In genomic region chr9:98848450-98849149, GRCh38 we compare ENCODE assay signal across 1 cellular context.
A peak's percentile ranks its signal among the peaks of the same experiment; 100 is the strongest.
TF ChIP-seq lines count a peak whose summit lies in the region.

No MANE protein-coding gene starts in this region.

TF ChIP-seq in HepG2, 621 proteins besides CTCF, POLR2A, EP300 and RAD21 (continued from another document and continues in another):
- TF ChIP-seq AHDC1 (CRISPR knock-in tag; IDR thresholded peaks at IDR 0.05; ENCODE audit: borderline replicate concordance) (peak; percentile 55; the same call in 1 of the 2 replicates), TARDBP (CRISPR knock-in tag; IDR thresholded peaks at IDR 0.05) (peak; percentile 65; the same call in 1 of the 2 replicates), RFXAP (CRISPR knock-in tag; IDR thresholded peaks at IDR 0.05; ENCODE audit: borderline replicate concordance) (0 out of 2 replicates have a peak, but pooled peaks have one; percentile 44), GATAD1 (CRISPR knock-in tag; IDR thresholded peaks at IDR 0.05) (0 out of 2 replicates have a peak, but pooled peaks have one; percentile 49), MEIS2 (CRISPR knock-in tag; IDR thresholded peaks at IDR 0.05) (0 out of 2 replicates have a peak, but pooled peaks have one; percentile 60), ZNF556 (CRISPR knock-in tag; IDR thresholded peaks at IDR 0.05; ENCODE audit: borderline replicate concordance) (no peak), DMAP1 (CRISPR knock-in tag; IDR thresholded peaks at IDR 0.05) (no peak), SALL1 (CRISPR knock-in tag; IDR thresholded peaks at IDR 0.05) (peak; percentile 66; the same call in 1 of the 2 replicates), ZNF790 (CRISPR knock-in tag; IDR thresholded peaks at IDR 0.05; ENCODE audit: borderline replicate concordance) (no peak), FOXP4 (CRISPR knock-in tag; IDR thresholded peaks at IDR 0.05) (peak; percentile 64), NRL (CRISPR knock-in tag; IDR thresholded peaks at IDR 0.05; ENCODE audit: borderline replicate concordance) (no peak), FOXP1 (IDR thresholded peaks at IDR 0.05) (no peak), FOXP1 (CRISPR knock-in tag; IDR thresholded peaks at IDR 0.05) (0 out of 2 replicates have a peak, but pooled peaks have one; percentile 11), ARID3A (IDR thresholded peaks at IDR 0.05; ENCODE audit: low read depth, low read length) (0 out of 2 replicates have a peak, but pooled peaks have one; percentile 63), FOXO1 (CRISPR knock-in tag; IDR thresholded peaks at IDR 0.05) (peak; percentile 19; the same call in 1 of the 2 replicates), ZFP1 (CRISPR knock-in tag; IDR thresholded peaks at IDR 0.05) (peak; percentile 59; the same call in 1 of the 2 replicates), ISL2 (CRISPR knock-in tag; IDR thresholded peaks at IDR 0.05) (0 out of 2 replicates have a peak, but pooled peaks have one; percentile 43), ZNF552 (CRISPR knock-in tag; IDR thresholded peaks at IDR 0.05; ENCODE audit: borderline replicate concordance) (no peak), NONO (IDR thresholded peaks at IDR 0.05) (no peak), NONO (CRISPR knock-in tag; conservative IDR thresholded peaks at IDR 0.05) (peak; percentile 50; the same call in 1 of the 2 replicates), SOX5 (CRISPR knock-in tag; IDR thresholded peaks at IDR 0.05; ENCODE audit: borderline replicate concordance) (peak; percentile 91), CEBPB (IDR thresholded peaks at IDR 0.05; ENCODE audit: borderline replicate concordance, low read depth, low read length) (0 out of 2 replicates have a peak, but pooled peaks have one; percentile 4), ZNF781 (CRISPR knock-in tag; IDR thresholded peaks at IDR 0.05; ENCODE audit: borderline replicate concordance, not compliant biosample characterization) (no peak), TFE3 (CRISPR knock-in tag; IDR thresholded peaks at IDR 0.05) (peak; percentile 40; the same call in 1 of the 2 replicates), HDAC1 (CRISPR knock-in tag; IDR thresholded peaks at IDR 0.05) (0 out of 2 replicates have a peak, but pooled peaks have one; percentile 34), ZXDC (CRISPR knock-in tag; IDR thresholded peaks at IDR 0.05) (no peak), BORCS8-MEF2B (CRISPR knock-in tag; IDR thresholded peaks at IDR 0.05) (0 out of 2 replicates have a peak, but pooled peaks have one; percentile 27), KDM6A (CRISPR knock-in tag; IDR thresholded peaks at IDR 0.05; ENCODE audit: low read depth) (no peak), ERF (CRISPR knock-in tag; IDR thresholded peaks at IDR 0.05) (peak; percentile 54; the same call in 1 of the 2 replicates), STAG1 (CRISPR knock-in tag; IDR thresholded peaks at IDR 0.05) (peak; percentile 88), NR2F6 (IDR thresholded peaks at IDR 0.05) (no peak), NR2F6 (CRISPR knock-in tag; IDR thresholded peaks at IDR 0.05) (peak; percentile 52; the same call in 1 of the 2 replicates), ZNF20 (CRISPR knock-in tag; IDR thresholded peaks at IDR 0.05) (no peak), RCOR2 (CRISPR knock-in tag; IDR thresholded peaks at IDR 0.05) (0 out of 2 replicates have a peak, but pooled peaks have one; percentile 29), POGK (CRISPR knock-in tag; conservative IDR thresholded peaks at IDR 0.05) (0 out of 2 replicates have a peak, but pooled peaks have one; percentile 16), IKZF5 (CRISPR knock-in tag; IDR thresholded peaks at IDR 0.05) (peak; percentile 38; the same call in 1 of the 2 replicates), ZBTB43 (CRISPR knock-in tag; conservative IDR thresholded peaks at IDR 0.05) (peak; percentile 84), ZNF710 (CRISPR knock-in tag; IDR thresholded peaks at IDR 0.05; ENCODE audit: borderline replicate concordance) (peak; percentile 99), CAMTA2 (CRISPR knock-in tag; IDR thresholded peaks at IDR 0.05; ENCODE audit: borderline replicate concordance) (no peak)
